Comparison of ENCODE assay signal across 8 cellular contexts in genomic region chrX:38800981-38801845, GRCh38. TPM values are rescaled to one million over a fixed set of nuclear protein-coding genes. Genes with fewer than 3 reads are reported as not detected.
DNase-seq lines count a peak whose midpoint lies in the region; ATAC-seq, FAIRE-seq and TF ChIP-seq lines count a peak whose summit lies in the region.

Gene MID1IP1 (plus strand): TSS chrX:38801459. CDS start chrX:38804947, 3,488 bp downstream.

- no peaks in the 10 kb centered on the region for H4K20me1 ChIP-seq in keratinocyte (ENCODE audit: control insufficient read depth, extremely low read depth, insufficient read depth, low read length)

- H3K4me3 ChIP-seq in colonic mucosa (peak within 1 kb of the TSS; percentile 55), keratinocyte (ENCODE audit: control insufficient read depth in 2 of 3, extremely low read depth in 1 of 3, insufficient read depth in 2 of 3, low read depth in 1 of 3, low read length in 3 of 3) (peak within 1 kb of the TSS; percentile 46 to 69 (median 66)), spleen (peak within 1 kb of the TSS in 7 of 8 donors; percentile 29 to 63 (median 39))

- ATAC-seq in HG02973 (IDR thresholded peaks at IDR 0.05; ENCODE audit: unreplicated experiment) (peak; percentile 53), GM21515 (IDR thresholded peaks at IDR 0.05; ENCODE audit: unreplicated experiment) (no peak)

- peak within 1 kb of the TSS; percentile 99 for H3K27ac Mint-ChIP-seq in activated CD4-positive, alpha-beta T cell treated with anti-CD3 and anti-CD28 coated beads, Interleukin-2, amount 10 ng/mL, durations not matched to agents 24 days and 14 days

- no peak for TF ChIP-seq POLR2A in spleen (IDR thresholded peaks at IDR 0.05)

- no peaks in the 10 kb centered on the region for H3K9me3 Mint-ChIP-seq in activated CD4-positive, alpha-beta T cell treated with anti-CD3 and anti-CD28 coated beads, Interleukin-2, amount 10 ng/mL, durations not matched to agents 24 days and 14 days

- peak; percentile 72 for DNase-seq in G401 (ENCODE audit: low spot score)
- peak; percentile 95 for DNase-seq in NCI-H2227 treated with DMSO at 0.1 percent for 48 hours (lab: John Stamatoyannopoulos, UW)
- DNase-seq in activated CD4-positive, alpha-beta T cell treated with anti-CD3 and anti-CD28 coated beads, Interleukin-2, amount 10 ng/mL, durations not matched to agents 24 days and 14 days = peak; percentile 94
- DNase-seq in colonic mucosa = peak; percentile 92
- peak; percentile 76 for DNase-seq in keratinocyte (ENCODE audit: low read depth, low spot score)
- peak; percentile 91 for DNase-seq in spleen

- H3K9me3 ChIP-seq in colonic mucosa = no peaks in the 10 kb centered on the region
- peaks cover 3% of the 10 kb centered on the region for H3K9me3 ChIP-seq in keratinocyte (ENCODE audit: control insufficient read depth, low read depth, low read length)
- H3K9me3 ChIP-seq in spleen = no peaks in the 10 kb centered on the region

- in situ Hi-C loops in G401 (cut with HindIII; ENCODE audit: low sequenced_read_pairs) = no loop called here

- H3K27ac ChIP-seq in colonic mucosa = peak within 1 kb of the TSS; percentile 78
- peak within 1 kb of the TSS; percentile 89 for H3K27ac ChIP-seq in keratinocyte (ENCODE audit: control insufficient read depth, insufficient read depth, low read length)
- peak within 1 kb of the TSS in 7 of 8 donors; percentile 22 to 94 (median 80) for H3K27ac ChIP-seq in spleen

- H3K4me3 Mint-ChIP-seq in activated CD4-positive, alpha-beta T cell treated with anti-CD3 and anti-CD28 coated beads, Interleukin-2, amount 10 ng/mL, durations not matched to agents 24 days and 14 days = peak within 1 kb of the TSS; percentile 96

- no peaks in the 10 kb centered on the region for H3K27me3 Mint-ChIP-seq in activated CD4-positive, alpha-beta T cell treated with anti-CD3 and anti-CD28 coated beads, Interleukin-2, amount 10 ng/mL, durations not matched to agents 24 days and 14 days

- H3K4me1 Mint-ChIP-seq in activated CD4-positive, alpha-beta T cell treated with anti-CD3 and anti-CD28 coated beads, Interleukin-2, amount 10 ng/mL, durations not matched to agents 24 days and 14 days = peaks cover 10% of the 10 kb centered on the region

- H3K27me3 ChIP-seq in colonic mucosa (no peaks in the 10 kb centered on the region), keratinocyte (ENCODE audit: control insufficient read depth, extremely low read depth, insufficient read depth, low read length) (no peaks in the 10 kb centered on the region), spleen (replicated peaks in 1 of 7) (peaks cover 0 to 29% (median 0%) of the 10 kb centered on the region in 7 donors)

- no peaks in the 10 kb centered on the region for H3K9me1 ChIP-seq in keratinocyte (ENCODE audit: control insufficient read depth, extremely low read depth, insufficient read depth, low read length)

- peak within 1 kb of the TSS; percentile 80 for H3K4me2 ChIP-seq in keratinocyte (ENCODE audit: control insufficient read depth, extremely low read depth, insufficient read depth, low read depth, low read length)

- H3K79me2 ChIP-seq in keratinocyte (ENCODE audit: control insufficient read depth, insufficient read depth, low read length) = peaks cover 31% of the 10 kb centered on the region

- no peak for FAIRE-seq in keratinocyte (lab: Jason Lieb, UNC)

- WGBS in spleen, 5 donors = 3 to 44% (median 10%) methylated on average over 27 to 32 of the region's 32 CpGs

- peaks cover 38% of the 10 kb centered on the region for H3K36me3 Mint-ChIP-seq in activated CD4-positive, alpha-beta T cell treated with anti-CD3 and anti-CD28 coated beads, Interleukin-2, amount 10 ng/mL, durations not matched to agents 24 days and 14 days (ENCODE audit: low read depth)

- no peaks in the 10 kb centered on the region for H3K4me1 ChIP-seq in colonic mucosa
- H3K4me1 ChIP-seq in keratinocyte (ENCODE audit: control insufficient read depth, extremely low read depth, insufficient read depth, low read length) = peaks cover 6% of the 10 kb centered on the region
- peaks cover 0 to 25% (median 14%) of the 10 kb centered on the region in 6 donors for H3K4me1 ChIP-seq in spleen

- H3K36me3 ChIP-seq in colonic mucosa = no peaks in the 10 kb centered on the region
- H3K36me3 ChIP-seq in keratinocyte (ENCODE audit: control insufficient read depth in 2 of 2, extremely low read depth in 1 of 2, insufficient read depth in 2 of 2, low read length in 2 of 2) = peaks cover 0 to 2% of the 10 kb centered on the region in 2 experiments
- H3K36me3 ChIP-seq in spleen = no peaks in the 10 kb centered on the region

- no peak for TF ChIP-seq CTCF in colonic mucosa (IDR thresholded peaks at IDR 0.05)
- no peak for TF ChIP-seq CTCF in keratinocyte (optimal IDR thresholded peaks at IDR 0.05 in 1 of 3, IDR thresholded peaks at IDR 0.05 in 1 of 3, conservative IDR thresholded peaks at IDR 0.05 in 1 of 3; ENCODE audit: extremely low read depth in 1 of 3, insufficient read depth in 2 of 3, low read length in 3 of 3)
- no peak for TF ChIP-seq CTCF in spleen (IDR thresholded peaks at IDR 0.05 in 8 of 11, conservative IDR thresholded peaks at IDR 0.05 in 3 of 11)

- dilution Hi-C loops in keratinocyte (cut with MboI; ENCODE audit: extremely low pct_ligation_motif_present, low sequenced_read_pairs) = no loop called here

- peak within 1 kb of the TSS; percentile 27 for H2AFZ ChIP-seq in keratinocyte (ENCODE audit: control insufficient read depth, low read length)

- peak within 1 kb of the TSS; percentile 38 to 54 for H3K9ac ChIP-seq in colonic mucosa (ENCODE audit: low read depth in 2 of 2, low read length in 2 of 2)
- H3K9ac ChIP-seq in keratinocyte (ENCODE audit: control insufficient read depth, extremely low read depth, insufficient read depth, low read length) = peak within 1 kb of the TSS; percentile 90

- intact Hi-C loops in activated CD4-positive, alpha-beta T cell treated with anti-CD3 and anti-CD28 coated beads, Interleukin-2, amount 10 ng/mL, durations not matched to agents 24 days and 14 days (cut with micrococcal nuclease) = loop anchor here (1.0 to 10.0 kb wide), 10 partner anchors 10 to 1934 kb away; partner anchors contain the start of genes BCOR, CXorf38 and MED14
- intact Hi-C loops in colonic mucosa (cut with DNase I) (no loop called here), spleen (cut with DNase I; ENCODE audit: low total_unique reads) (no loop called here)

RNA-seq across cellular contexts. Expression of gene MID1IP1, which starts in this region (rescaled TPM):
- total RNA-seq in G401 (2014; rRNA removed; shearing (Covaris generic)) = 4.1 and 8.1 TPM in 2 replicates
- 104 and 108 TPM in 2 replicates for total RNA-seq in activated CD4-positive, alpha-beta T cell treated with anti-CD3 and anti-CD28 coated beads, Interleukin-2, amount 10 ng/mL, durations not matched to agents 24 days and 14 days
- 10 to 100 TPM; 42.8 to 60.9 TPM for total RNA-seq in colonic mucosa
- 44.1 to 45.4 TPM (median 44.5 TPM) in 3 replicates for polyA plus RNA-seq in keratinocyte
- polyA plus RNA-seq in keratinocyte (2011; ENCODE audit: low read depth) = 17.9 TPM
- 27.4 and 50.7 TPM in 2 replicates for polyA plus RNA-seq in keratinocyte (2011; cell fraction: cytosol; rRNA removed)
- polyA plus RNA-seq in keratinocyte (2011; cell fraction: nucleus; rRNA removed) = 42.0 and 56.6 TPM in 2 replicates
- 42.3 and 49.5 TPM in 2 replicates for polyA plus RNA-seq in keratinocyte (2012; ENCODE audit: low replicate concordance)
- polyA minus RNA-seq in keratinocyte = 12.6 to 18.0 TPM (median 15.5 TPM) in 3 replicates
- 81.3 TPM for polyA minus RNA-seq in keratinocyte (2011; cell fraction: cytosol; rRNA and poly(A)+ RNA removed)
- polyA minus RNA-seq in keratinocyte (2011; cell fraction: nucleus; rRNA and poly(A)+ RNA removed) = 24.9 and 30.6 TPM in 2 replicates
- 10 to 100 TPM; 14.3 to 24.4 (median 19.4) TPM for total RNA-seq in spleen
- 10 to 100 TPM in 2 of 3 donors, 1 to 10 TPM in 1; 8.6 to 16.2 (median 14.8) TPM for polyA plus RNA-seq in spleen
